Comparison of ENCODE assay signal across 8 cellular contexts in genomic region chr1:226111109-226111864, GRCh38. TPM values are rescaled to one million over a fixed set of nuclear protein-coding genes. Genes with fewer than 3 reads are reported as not detected.
DNase-seq lines count a peak whose midpoint lies in the region; FAIRE-seq and TF ChIP-seq lines count a peak whose summit lies in the region.

No MANE protein-coding gene starts in this region.

- WGBS in transverse colon (ENCODE audit: low coverage in 1 of 2), 2 donors = 22 to 44% methylated on average over 3 to 11 of the region's 11 CpGs

- no peak for FAIRE-seq in kidney (lab: Jason Lieb, UNC)

- no peaks in the 10 kb centered on the region for H3K36me3 Mint-ChIP-seq in activated T-cell treated with anti-CD3 and anti-CD28 coated beads, Interleukin-2, amount 50 U/mL, for 24 hours (ENCODE audit: low read depth)
- no peaks in the 10 kb centered on the region for H3K36me3 Mint-ChIP-seq in activated naive CD8-positive, alpha-beta T cell treated with anti-CD3 and anti-CD28 coated beads for 36 hours

- no peaks in the 10 kb centered on the region for H3K27me3 ChIP-seq in transverse colon

- peak overlapping the region; percentile 66 for H3K27ac Mint-ChIP-seq in activated T-cell treated with anti-CD3 and anti-CD28 coated beads, Interleukin-2, amount 50 U/mL, for 24 hours
- peak overlapping the region; percentile 72 for H3K27ac Mint-ChIP-seq in activated naive CD8-positive, alpha-beta T cell treated with anti-CD3 and anti-CD28 coated beads for 36 hours

- TF ChIP-seq POLR2A in transverse colon (IDR thresholded peaks at IDR 0.05) = no peak

- in situ Hi-C loops in transverse colon (cut with MboI; ENCODE audit: low pct_ligation_motif_present in 1 of 4, low pct_unique_long_range_greater_than_20kb in 1 of 4, low sequenced_read_pairs in 3 of 4) = no loop called here

- H3K9ac ChIP-seq in kidney (ENCODE audit: low read length in 2 of 2) = peak overlapping the region; percentile 59 to 77

- no peaks in the 10 kb centered on the region for H3K9me3 Mint-ChIP-seq in activated T-cell treated with anti-CD3 and anti-CD28 coated beads, Interleukin-2, amount 50 U/mL, for 24 hours
- H3K9me3 Mint-ChIP-seq in activated naive CD8-positive, alpha-beta T cell treated with anti-CD3 and anti-CD28 coated beads for 36 hours = no peaks in the 10 kb centered on the region

- H3K27me3 Mint-ChIP-seq in activated T-cell treated with anti-CD3 and anti-CD28 coated beads, Interleukin-2, amount 50 U/mL, for 24 hours = no peaks in the 10 kb centered on the region
- H3K27me3 Mint-ChIP-seq in activated naive CD8-positive, alpha-beta T cell treated with anti-CD3 and anti-CD28 coated beads for 36 hours = no peaks in the 10 kb centered on the region

- H3K4me1 ChIP-seq in kidney (ENCODE audit: control insufficient read depth in 1 of 2, insufficient read depth in 1 of 2, low read depth in 1 of 2, low read length in 2 of 2) = peaks cover 10% of the 10 kb centered on the region in 2 donors
- H3K4me1 ChIP-seq in transverse colon = peaks cover 12 to 26% (median 20%) of the 10 kb centered on the region in 4 donors

- TF ChIP-seq EP300 in transverse colon (IDR thresholded peaks at IDR 0.05; ENCODE audit: low read depth) = no peak

- intact Hi-C loops in kidney (cut with DNase I) = no loop called here
- intact Hi-C loops in transverse colon (cut with DNase I; ENCODE audit: low total_unique reads) = no loop called here

- H3K9me3 ChIP-seq in kidney (ENCODE audit: control insufficient read depth in 1 of 2, low read length in 2 of 2) = no peaks in the 10 kb centered on the region
- no peaks in the 10 kb centered on the region for H3K9me3 ChIP-seq in transverse colon

- H3K4me1 Mint-ChIP-seq in activated T-cell treated with anti-CD3 and anti-CD28 coated beads, Interleukin-2, amount 50 U/mL, for 24 hours (ENCODE audit: low read depth) = peaks cover 17% of the 10 kb centered on the region
- peaks cover 22% of the 10 kb centered on the region for H3K4me1 Mint-ChIP-seq in activated naive CD8-positive, alpha-beta T cell treated with anti-CD3 and anti-CD28 coated beads for 36 hours

- no peak for DNase-seq in activated T-cell treated with anti-CD3 and anti-CD28 coated beads, Interleukin-2, amount 50 U/mL, for 24 hours
- DNase-seq in activated T-cell treated with anti-CD3 and anti-CD28 coated beads for 4 hours = no peak
- DNase-seq in activated naive CD8-positive, alpha-beta T cell treated with anti-CD3 and anti-CD28 coated beads for 36 hours = no peak
- DNase-seq in kidney = no peak
- DNase-seq in transverse colon = no peak
- no peak for DNase-seq in cerebellar nuclear complex (lab: John Stamatoyannopoulos, UW)
- DNase-seq in central memory CD4-positive, alpha-beta T cell = no peak
- no peak for DNase-seq in COLO829 (ENCODE audit: low spot score)

- peak overlapping the region; percentile 66 for H3K4me3 Mint-ChIP-seq in activated T-cell treated with anti-CD3 and anti-CD28 coated beads, Interleukin-2, amount 50 U/mL, for 24 hours
- peak overlapping the region; percentile 75 for H3K4me3 Mint-ChIP-seq in activated naive CD8-positive, alpha-beta T cell treated with anti-CD3 and anti-CD28 coated beads for 36 hours

- H3K36me3 ChIP-seq in kidney (ENCODE audit: control insufficient read depth in 1 of 2, insufficient read depth in 2 of 2, low read length in 2 of 2) (no peaks in the 10 kb centered on the region), transverse colon (no peaks in the 10 kb centered on the region)

- no peak for TF ChIP-seq CTCF in kidney (IDR thresholded peaks at IDR 0.05; ENCODE audit: borderline replicate concordance, extremely low read depth, insufficient read depth)
- no peak for TF ChIP-seq CTCF in transverse colon (IDR thresholded peaks at IDR 0.05)

- peak overlapping the region; percentile 71 to 79 for H3K4me3 ChIP-seq in kidney (ENCODE audit: low read length in 2 of 2)
- peak overlapping the region in 3 of 4 donors; percentile 50 to 93 (median 88) for H3K4me3 ChIP-seq in transverse colon

- H3K27ac ChIP-seq in kidney (ENCODE audit: low read depth in 2 of 2, low read length in 2 of 2) (peak overlapping the region; percentile 94 to 96), transverse colon (peak overlapping the region; percentile 93 to 100 (median 98))

RNA-seq across cellular contexts. Expression of gene H3-3A, which starts 48.8 kb away (rescaled TPM):
- total RNA-seq in activated naive CD8-positive, alpha-beta T cell treated with anti-CD3 and anti-CD28 coated beads for 36 hours = 100 to 1,000 TPM; 342 to 363 TPM
- total RNA-seq in kidney = 524 TPM
- polyA plus RNA-seq in kidney (ENCODE audit: insufficient read depth, low read depth, low replicate concordance) = 404 TPM
- total RNA-seq in transverse colon = 100 to 1,000 TPM; 128 to 557 (median 501) TPM
